Comparison of ENCODE assay signal across 2 cellular contexts in the genomic region with DNA sequence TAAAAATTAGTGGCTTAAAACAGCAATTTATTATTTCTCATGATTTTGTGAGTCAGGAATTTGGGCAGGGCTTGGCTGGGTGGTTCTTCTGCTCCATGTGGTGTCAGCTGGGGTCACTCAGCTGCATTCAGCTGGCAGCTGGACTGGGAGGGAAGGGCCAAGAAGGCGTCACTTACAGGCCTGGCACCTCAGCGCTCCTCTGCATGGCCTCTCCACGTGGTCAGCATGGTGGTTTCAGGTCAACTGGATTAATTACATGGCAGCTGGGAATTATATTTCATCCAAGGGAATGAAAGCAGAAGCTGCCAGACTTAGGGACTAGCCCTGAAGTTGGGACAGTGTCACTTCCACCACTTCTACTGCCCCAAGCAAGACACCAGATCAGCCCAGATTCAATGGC.
TF ChIP-seq lines count a peak whose summit lies in the region.

No MANE protein-coding gene starts in this region.

TF ChIP-seq in HepG2, 621 proteins besides CTCF, POLR2A, EP300 and RAD21:
- TF ChIP-seq SCMH1 (CRISPR knock-in tag; IDR thresholded peaks at IDR 0.05; ENCODE audit: borderline replicate concordance) (no peak), PRPF4 (IDR thresholded peaks at IDR 0.05; ENCODE audit: low read depth, low read length, poor library complexity, severe bottlenecking) (no peak), ZNF331 (CRISPR knock-in tag; IDR thresholded peaks at IDR 0.05) (peak; percentile 99), PITX1 (CRISPR knock-in tag; IDR thresholded peaks at IDR 0.05) (no peak), ATAD3A (CRISPR knock-in tag; IDR thresholded peaks at IDR 0.05) (no peak)
- TF ChIP-seq, protein P1, sequence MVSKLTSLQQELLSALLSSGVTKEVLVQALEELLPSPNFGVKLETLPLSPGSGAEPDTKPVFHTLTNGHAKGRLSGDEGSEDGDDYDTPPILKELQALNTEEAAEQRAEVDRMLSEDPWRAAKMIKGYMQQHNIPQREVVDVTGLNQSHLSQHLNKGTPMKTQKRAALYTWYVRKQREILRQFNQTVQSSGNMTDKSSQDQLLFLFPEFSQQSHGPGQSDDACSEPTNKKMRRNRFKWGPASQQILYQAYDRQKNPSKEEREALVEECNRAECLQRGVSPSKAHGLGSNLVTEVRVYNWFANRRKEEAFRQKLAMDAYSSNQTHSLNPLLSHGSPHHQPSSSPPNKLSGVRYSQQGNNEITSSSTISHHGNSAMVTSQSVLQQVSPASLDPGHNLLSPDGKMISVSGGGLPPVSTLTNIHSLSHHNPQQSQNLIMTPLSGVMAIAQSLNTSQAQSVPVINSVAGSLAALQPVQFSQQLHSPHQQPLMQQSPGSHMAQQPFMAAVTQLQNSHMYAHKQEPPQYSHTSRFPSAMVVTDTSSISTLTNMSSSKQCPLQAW (CRISPR knock-in tag; IDR thresholded peaks at IDR 0.05), result no peak
TF ChIP-seq in HepG2: peak in this region for 1.

TF ChIP-seq in SK-N-SH treated with all-trans-retinoic acid at 6 μM for 48 hours, 23 proteins besides CTCF, POLR2A, EP300 and RAD21:
- TF ChIP-seq, protein P2, sequence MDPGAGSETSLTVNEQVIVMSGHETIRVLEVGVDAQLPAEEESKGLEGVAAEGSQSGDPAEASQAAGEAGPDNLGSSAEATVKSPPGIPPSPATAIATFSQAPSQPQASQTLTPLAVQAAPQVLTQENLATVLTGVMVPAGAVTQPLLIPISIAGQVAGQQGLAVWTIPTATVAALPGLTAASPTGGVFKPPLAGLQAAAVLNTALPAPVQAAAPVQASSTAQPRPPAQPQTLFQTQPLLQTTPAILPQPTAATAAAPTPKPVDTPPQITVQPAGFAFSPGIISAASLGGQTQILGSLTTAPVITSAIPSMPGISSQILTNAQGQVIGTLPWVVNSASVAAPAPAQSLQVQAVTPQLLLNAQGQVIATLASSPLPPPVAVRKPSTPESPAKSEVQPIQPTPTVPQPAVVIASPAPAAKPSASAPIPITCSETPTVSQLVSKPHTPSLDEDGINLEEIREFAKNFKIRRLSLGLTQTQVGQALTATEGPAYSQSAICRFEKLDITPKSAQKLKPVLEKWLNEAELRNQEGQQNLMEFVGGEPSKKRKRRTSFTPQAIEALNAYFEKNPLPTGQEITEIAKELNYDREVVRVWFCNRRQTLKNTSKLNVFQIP (CRISPR knock-in tag; IDR thresholded peaks at IDR 0.05; ENCODE audit: borderline replicate concordance, low read depth), result no peak
- TF ChIP-seq ZFP3 (CRISPR knock-in tag; IDR thresholded peaks at IDR 0.05) (no peak), ARNTL (CRISPR knock-in tag; IDR thresholded peaks at IDR 0.05; ENCODE audit: borderline replicate concordance, low read depth) (no peak), PPARA (CRISPR knock-in tag; IDR thresholded peaks at IDR 0.05; ENCODE audit: borderline replicate concordance) (no peak), ZFP30 (CRISPR knock-in tag; IDR thresholded peaks at IDR 0.05) (no peak), TOX (CRISPR knock-in tag; IDR thresholded peaks at IDR 0.05; ENCODE audit: borderline replicate concordance) (no peak), ZC3H10 (CRISPR knock-in tag; IDR thresholded peaks at IDR 0.05) (no peak), ISL1 (CRISPR knock-in tag; IDR thresholded peaks at IDR 0.05) (no peak), ESRRG (CRISPR knock-in tag; IDR thresholded peaks at IDR 0.05) (no peak), ZNF70 (CRISPR knock-in tag; IDR thresholded peaks at IDR 0.05) (no peak), SNAI2 (CRISPR knock-in tag; IDR thresholded peaks at IDR 0.05) (no peak), ZNF565 (CRISPR knock-in tag; conservative IDR thresholded peaks at IDR 0.05; ENCODE audit: low read depth) (no peak)
- TF ChIP-seq, protein P3, sequence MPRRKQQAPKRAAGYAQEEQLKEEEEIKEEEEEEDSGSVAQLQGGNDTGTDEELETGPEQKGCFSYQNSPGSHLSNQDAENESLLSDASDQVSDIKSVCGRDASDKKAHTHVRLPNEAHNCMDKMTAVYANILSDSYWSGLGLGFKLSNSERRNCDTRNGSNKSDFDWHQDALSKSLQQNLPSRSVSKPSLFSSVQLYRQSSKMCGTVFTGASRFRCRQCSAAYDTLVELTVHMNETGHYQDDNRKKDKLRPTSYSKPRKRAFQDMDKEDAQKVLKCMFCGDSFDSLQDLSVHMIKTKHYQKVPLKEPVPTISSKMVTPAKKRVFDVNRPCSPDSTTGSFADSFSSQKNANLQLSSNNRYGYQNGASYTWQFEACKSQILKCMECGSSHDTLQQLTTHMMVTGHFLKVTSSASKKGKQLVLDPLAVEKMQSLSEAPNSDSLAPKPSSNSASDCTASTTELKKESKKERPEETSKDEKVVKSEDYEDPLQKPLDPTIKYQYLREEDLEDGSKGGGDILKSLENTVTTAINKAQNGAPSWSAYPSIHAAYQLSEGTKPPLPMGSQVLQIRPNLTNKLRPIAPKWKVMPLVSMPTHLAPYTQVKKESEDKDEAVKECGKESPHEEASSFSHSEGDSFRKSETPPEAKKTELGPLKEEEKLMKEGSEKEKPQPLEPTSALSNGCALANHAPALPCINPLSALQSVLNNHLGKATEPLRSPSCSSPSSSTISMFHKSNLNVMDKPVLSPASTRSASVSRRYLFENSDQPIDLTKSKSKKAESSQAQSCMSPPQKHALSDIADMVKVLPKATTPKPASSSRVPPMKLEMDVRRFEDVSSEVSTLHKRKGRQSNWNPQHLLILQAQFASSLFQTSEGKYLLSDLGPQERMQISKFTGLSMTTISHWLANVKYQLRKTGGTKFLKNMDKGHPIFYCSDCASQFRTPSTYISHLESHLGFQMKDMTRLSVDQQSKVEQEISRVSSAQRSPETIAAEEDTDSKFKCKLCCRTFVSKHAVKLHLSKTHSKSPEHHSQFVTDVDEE (CRISPR knock-in tag; IDR thresholded peaks at IDR 0.05), result no peak
- TF ChIP-seq, protein P4, sequence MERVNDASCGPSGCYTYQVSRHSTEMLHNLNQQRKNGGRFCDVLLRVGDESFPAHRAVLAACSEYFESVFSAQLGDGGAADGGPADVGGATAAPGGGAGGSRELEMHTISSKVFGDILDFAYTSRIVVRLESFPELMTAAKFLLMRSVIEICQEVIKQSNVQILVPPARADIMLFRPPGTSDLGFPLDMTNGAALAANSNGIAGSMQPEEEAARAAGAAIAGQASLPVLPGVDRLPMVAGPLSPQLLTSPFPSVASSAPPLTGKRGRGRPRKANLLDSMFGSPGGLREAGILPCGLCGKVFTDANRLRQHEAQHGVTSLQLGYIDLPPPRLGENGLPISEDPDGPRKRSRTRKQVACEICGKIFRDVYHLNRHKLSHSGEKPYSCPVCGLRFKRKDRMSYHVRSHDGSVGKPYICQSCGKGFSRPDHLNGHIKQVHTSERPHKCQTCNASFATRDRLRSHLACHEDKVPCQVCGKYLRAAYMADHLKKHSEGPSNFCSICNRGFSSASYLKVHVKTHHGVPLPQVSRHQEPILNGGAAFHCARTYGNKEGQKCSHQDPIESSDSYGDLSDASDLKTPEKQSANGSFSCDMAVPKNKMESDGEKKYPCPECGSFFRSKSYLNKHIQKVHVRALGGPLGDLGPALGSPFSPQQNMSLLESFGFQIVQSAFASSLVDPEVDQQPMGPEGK (CRISPR knock-in tag; IDR thresholded peaks at IDR 0.05; ENCODE audit: borderline replicate concordance), result no peak
- TF ChIP-seq, protein P5, sequence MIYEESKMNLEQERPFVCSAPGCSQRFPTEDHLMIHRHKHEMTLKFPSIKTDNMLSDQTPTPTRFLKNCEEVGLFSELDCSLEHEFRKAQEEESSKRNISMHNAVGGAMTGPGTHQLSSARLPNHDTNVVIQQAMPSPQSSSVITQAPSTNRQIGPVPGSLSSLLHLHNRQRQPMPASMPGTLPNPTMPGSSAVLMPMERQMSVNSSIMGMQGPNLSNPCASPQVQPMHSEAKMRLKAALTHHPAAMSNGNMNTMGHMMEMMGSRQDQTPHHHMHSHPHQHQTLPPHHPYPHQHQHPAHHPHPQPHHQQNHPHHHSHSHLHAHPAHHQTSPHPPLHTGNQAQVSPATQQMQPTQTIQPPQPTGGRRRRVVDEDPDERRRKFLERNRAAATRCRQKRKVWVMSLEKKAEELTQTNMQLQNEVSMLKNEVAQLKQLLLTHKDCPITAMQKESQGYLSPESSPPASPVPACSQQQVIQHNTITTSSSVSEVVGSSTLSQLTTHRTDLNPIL (CRISPR knock-in tag; IDR thresholded peaks at IDR 0.05; ENCODE audit: low read depth), result no peak
